8 cellular contexts compared by ENCODE assay signal in genomic region chr17:50345443-50346312, GRCh38. TPM values are rescaled to one million over a fixed set of nuclear protein-coding genes. Genes with fewer than 3 reads are reported as not detected.
DNase-seq lines count a peak whose midpoint lies in the region; ATAC-seq and TF ChIP-seq lines count a peak whose summit lies in the region.

TSS of gene XYLT2 (plus strand) at chr17:50346126. CDS start at chr17:50346141, 15 bp downstream.

- H3K4me1 Mint-ChIP-seq in activated T-cell treated with anti-CD3 and anti-CD28 coated beads, Interleukin-2, amount 50 U/mL, for 72 hours (ENCODE audit: low read depth) = peaks cover 41% of the 10 kb centered on the region
- peaks cover 17 to 45% (median 34%) of the 10 kb centered on the region in 7 donors for H3K4me1 Mint-ChIP-seq in naive thymus-derived CD4-positive, alpha-beta T cell
- H3K4me1 Mint-ChIP-seq in stimulated activated memory B cell treated with anti-CD40 and anti-IgM and Interleukin-4, amounts not matched to agents 10 μg/mL and 1 μg/mL and 100 μg/mL, for 72 hours = peaks cover 40% of the 10 kb centered on the region

- H3K27me3 Mint-ChIP-seq in activated T-cell treated with anti-CD3 and anti-CD28 coated beads, Interleukin-2, amount 50 U/mL, for 72 hours (ENCODE audit: low read depth) = no peaks in the 10 kb centered on the region
- no peaks in the 10 kb centered on the region for H3K27me3 Mint-ChIP-seq in naive thymus-derived CD4-positive, alpha-beta T cell
- no peaks in the 10 kb centered on the region for H3K27me3 Mint-ChIP-seq in stimulated activated memory B cell treated with anti-CD40 and anti-IgM and Interleukin-4, amounts not matched to agents 10 μg/mL and 1 μg/mL and 100 μg/mL, for 72 hours

- no peaks in the 10 kb centered on the region for H3K27me3 ChIP-seq in Peyer's patch
- H3K27me3 ChIP-seq in naive thymus-derived CD4-positive, alpha-beta T cell (ENCODE audit: control insufficient read depth in 2 of 2, insufficient read depth in 2 of 2, low read length in 2 of 2) = no peaks in the 10 kb centered on the region

- H3K4me1 ChIP-seq in Peyer's patch = peaks cover 0 to 19% (median 8%) of the 10 kb centered on the region in 4 donors
- H3K4me1 ChIP-seq in naive thymus-derived CD4-positive, alpha-beta T cell (ENCODE audit: control insufficient read depth in 2 of 2, insufficient read depth in 2 of 2, low read length in 2 of 2) = peaks cover 22% of the 10 kb centered on the region in 2 donors

- in situ Hi-C loops in KBM-7 (cut with MboI; ENCODE audit: low pct_unique_long_range_greater_than_20kb, low sequenced_read_pairs) = no loop called here

- POLR2A ChIA-PET in naive thymus-derived CD4-positive, alpha-beta T cell (lab: Charles Lee) = interaction anchor here (0.6 to 2.2 kb wide), 8 partner anchors 9 to 374 kb away, joined by 3 to 16 read pairs (median 6); partner anchors contain the start of genes EME1, LRRC59, LUC7L3 and MRPL27

- peak; percentile 8 to 26 for TF ChIP-seq POLR2A in Peyer's patch (IDR thresholded peaks at IDR 0.05)

- H3K4me3 ChIP-seq in Peyer's patch = peak within 1 kb of the TSS; percentile 80 to 99 (median 86)
- peak within 1 kb of the TSS; percentile 79 for H3K4me3 ChIP-seq in naive thymus-derived CD4-positive, alpha-beta T cell (ENCODE audit: low read length)

- H3K9me3 ChIP-seq in Peyer's patch = no peaks in the 10 kb centered on the region
- no peaks in the 10 kb centered on the region for H3K9me3 ChIP-seq in naive thymus-derived CD4-positive, alpha-beta T cell (ENCODE audit: control insufficient read depth in 2 of 3, low read length in 3 of 3)

- DNase-seq in DMS 273 treated with DMSO at 0.1 percent for 48 hours (lab: John Stamatoyannopoulos, UW) (peak; percentile 12), KBM-7 (peak; percentile 76), Peyer's patch (peak; percentile 88 to 96 (median 92)), fibroblast of gingiva (ENCODE audit: low read depth) (peak; percentile 86)
- DNase-seq in activated T-cell treated with anti-CD3 and anti-CD28 coated beads, Interleukin-2, amount 50 U/mL, for 72 hours = peak; percentile 92 to 95
- peak; percentile 89 to 98 (median 93) for DNase-seq in naive thymus-derived CD4-positive, alpha-beta T cell

- H3K27ac ChIP-seq in Peyer's patch = peak within 1 kb of the TSS; percentile 54 to 85 (median 72)
- peak within 1 kb of the TSS; percentile 84 for H3K27ac ChIP-seq in naive thymus-derived CD4-positive, alpha-beta T cell (ENCODE audit: low read depth, low read length)

- no peaks in the 10 kb centered on the region for H3K36me3 ChIP-seq in Peyer's patch
- peaks cover 0 to 3% (median 0%) of the 10 kb centered on the region in 3 experiments for H3K36me3 ChIP-seq in naive thymus-derived CD4-positive, alpha-beta T cell (ENCODE audit: control insufficient read depth in 2 of 3, insufficient read depth in 3 of 3, low read length in 3 of 3)

- no peaks in the 10 kb centered on the region for H3K9me3 Mint-ChIP-seq in activated T-cell treated with anti-CD3 and anti-CD28 coated beads, Interleukin-2, amount 50 U/mL, for 72 hours
- H3K9me3 Mint-ChIP-seq in naive thymus-derived CD4-positive, alpha-beta T cell = no peaks in the 10 kb centered on the region
- H3K9me3 Mint-ChIP-seq in stimulated activated memory B cell treated with anti-CD40 and anti-IgM and Interleukin-4, amounts not matched to agents 10 μg/mL and 1 μg/mL and 100 μg/mL, for 72 hours = no peaks in the 10 kb centered on the region

- intact Hi-C loops in naive thymus-derived CD4-positive, alpha-beta T cell (cut with micrococcal nuclease) = loop anchor here (1.0 kb wide), 5 partner anchors 27 to 250 kb away; partner anchors contain the start of genes ACSF2 (in 1 of the 2), EME1 (in 1 of the 2), LRRC59 (in 1 of the 2) and MRPL27 (in 1 of the 2)

- peak within 1 kb of the TSS; percentile 96 for H3K27ac Mint-ChIP-seq in activated T-cell treated with anti-CD3 and anti-CD28 coated beads, Interleukin-2, amount 50 U/mL, for 72 hours
- H3K27ac Mint-ChIP-seq in naive thymus-derived CD4-positive, alpha-beta T cell = peak within 1 kb of the TSS; percentile 85 to 95 (median 90)
- peak within 1 kb of the TSS; percentile 93 for H3K27ac Mint-ChIP-seq in stimulated activated memory B cell treated with anti-CD40 and anti-IgM and Interleukin-4, amounts not matched to agents 10 μg/mL and 1 μg/mL and 100 μg/mL, for 72 hours

- no peak for TF ChIP-seq CTCF in Peyer's patch (IDR thresholded peaks at IDR 0.05)

- CTCF ChIA-PET in naive thymus-derived CD4-positive, alpha-beta T cell (lab: Charles Lee) = interaction anchor here (0.7 to 3.4 kb wide), 3 partner anchors 17 to 53 kb away, joined by 4 to 14 read pairs (median 5); partner anchors contain the start of gene LRRC59

- peak; percentile 79 for ATAC-seq in GM21528 (IDR thresholded peaks at IDR 0.05; ENCODE audit: low FRiP score, unreplicated experiment)
- ATAC-seq in activated T-cell treated with anti-CD3 and anti-CD28 coated beads, Interleukin-2, amount 50 U/mL, for 72 hours (replicated peaks in 1 of 2) = peak; percentile 90 to 93
- peak; percentile 98 for ATAC-seq in naive thymus-derived CD4-positive, alpha-beta T cell
- peak; percentile 96 for ATAC-seq in stimulated activated memory B cell treated with anti-CD40 and anti-IgM and Interleukin-4, amounts not matched to agents 10 μg/mL and 1 μg/mL and 100 μg/mL, for 72 hours

- peak within 1 kb of the TSS; percentile 88 to 97 for H3K4me3 Mint-ChIP-seq in activated T-cell treated with anti-CD3 and anti-CD28 coated beads, Interleukin-2, amount 50 U/mL, for 72 hours
- peak within 1 kb of the TSS; percentile 77 to 94 (median 91) for H3K4me3 Mint-ChIP-seq in naive thymus-derived CD4-positive, alpha-beta T cell
- H3K4me3 Mint-ChIP-seq in stimulated activated memory B cell treated with anti-CD40 and anti-IgM and Interleukin-4, amounts not matched to agents 10 μg/mL and 1 μg/mL and 100 μg/mL, for 72 hours = peak within 1 kb of the TSS; percentile 83

- peaks cover 0 to 1% of the 10 kb centered on the region in 2 donors for H3K36me3 Mint-ChIP-seq in activated T-cell treated with anti-CD3 and anti-CD28 coated beads, Interleukin-2, amount 50 U/mL, for 72 hours (ENCODE audit: insufficient read depth in 2 of 2)
- no peaks in the 10 kb centered on the region for H3K36me3 Mint-ChIP-seq in naive thymus-derived CD4-positive, alpha-beta T cell
- H3K36me3 Mint-ChIP-seq in stimulated activated memory B cell treated with anti-CD40 and anti-IgM and Interleukin-4, amounts not matched to agents 10 μg/mL and 1 μg/mL and 100 μg/mL, for 72 hours = no peaks in the 10 kb centered on the region

RNA-seq across cellular contexts. Expression of gene XYLT2, which starts in this region (rescaled TPM):
- total RNA-seq in Peyer's patch = 10 to 100 TPM; 17.7 to 41.3 (median 27.1) TPM
- 10 to 100 TPM; 24.2 to 43.8 TPM for total RNA-seq in activated T-cell treated with anti-CD3 and anti-CD28 coated beads, Interleukin-2, amount 50 U/mL, for 72 hours
- total RNA-seq in naive thymus-derived CD4-positive, alpha-beta T cell = 10 to 100 TPM; 18.6 to 43.7 (median 34.1) TPM
- 10 to 100 TPM in 1 of 2 donors, 1 to 10 TPM in 1; 8.0 to 21.1 TPM for polyA plus RNA-seq in naive thymus-derived CD4-positive, alpha-beta T cell

Comparison
In these comparisons a context has a peak if more than half of its experiments do, and no peak if none do; other contexts are left out.
1. Peak in every context shown above with its lines: DNase-seq, ATAC-seq, H3K4me3 ChIP-seq and H3K27ac ChIP-seq.
2. DNase-seq: peak in every context shown above with its lines; median percentile 94 in activated T-cell treated with anti-CD3 and anti-CD28 coated beads, Interleukin-2, amount 50 U/mL, for 72 hours; 93 in naive thymus-derived CD4-positive, alpha-beta T cell; 92 in Peyer's patch; 86 in fibroblast of gingiva; 76 in KBM-7; 12 in DMS 273 treated with DMSO at 0.1 percent for 48 hours.